26 cellular contexts compared by ENCODE assay signal in genomic region chr21:41805643-41806042, GRCh38. TPM values are rescaled to one million over a fixed set of nuclear protein-coding genes. Genes with fewer than 3 reads are reported as not detected.
"Had no signal": no experiment of that assay in that cellular context is flagged by ENCODE, and none has a peak within 500 bp of the region (broad histone marks: within the 10 kb centered on the region; RNA-seq: fewer than 3 reads in every experiment).

No MANE protein-coding gene starts in this region.

- H3K36me3 ChIP-seq: breast epithelium, SJCRH30 had no signal

- H3K4me3 Mint-ChIP-seq: activated CD4-positive, alpha-beta T cell treated with anti-CD3 and anti-CD28 coated beads for 36 hours; activated CD4-positive, alpha-beta T cell treated with anti-CD3 and anti-CD28 coated beads, Interleukin-2, amount 10 ng/mL, durations not matched to agents 7 days and 5 days; activated CD8-positive, alpha-beta T cell treated with anti-CD3 and anti-CD28 coated beads, Interleukin-2, amount 10 ng/mL, durations not matched to agents 7 days and 5 days; activated naive CD4-positive, alpha-beta T cell treated with anti-CD3 and anti-CD28 coated beads, Interleukin-2, amount 10 ng/mL, durations not matched to agents 7 days and 5 days; activated naive CD8-positive, alpha-beta T cell; activated T-cell treated with anti-CD3 and anti-CD28 coated beads, Interleukin-2, amount 50 U/mL, for 24 hours had no signal

- H3K4me1 Mint-ChIP-seq: activated CD4-positive, alpha-beta T cell treated with anti-CD3 and anti-CD28 coated beads for 36 hours; activated CD4-positive, alpha-beta T cell treated with anti-CD3 and anti-CD28 coated beads, Interleukin-2, amount 10 ng/mL, durations not matched to agents 7 days and 5 days; activated naive CD4-positive, alpha-beta T cell treated with anti-CD3 and anti-CD28 coated beads, Interleukin-2, amount 10 ng/mL, durations not matched to agents 7 days and 5 days had no signal

- H3K4me1 ChIP-seq: adrenal gland, body of pancreas, SJCRH30 had no signal

- H3K9me3 ChIP-seq: adrenal gland, body of pancreas, breast epithelium, MG63, SJCRH30 had no signal

- ATAC-seq: activated CD4-positive, alpha-beta T cell treated with anti-CD3 and anti-CD28 coated beads for 36 hours; activated CD4-positive, CD25-positive, alpha-beta regulatory T cell treated with anti-CD3 and anti-CD28 coated beads, Interleukin-2, amount 50 U/mL, for 24 hours; activated CD8-positive, alpha-beta T cell treated with anti-CD3 and anti-CD28 coated beads, Interleukin-2, amount 10 ng/mL, durations not matched to agents 7 days and 5 days; body of pancreas; Panc1 had no signal

- H3K27ac ChIP-seq: adrenal gland, body of pancreas, breast epithelium, SJCRH30, SK-N-MC had no signal

- H3K27ac Mint-ChIP-seq: activated CD4-positive, alpha-beta T cell treated with anti-CD3 and anti-CD28 coated beads for 36 hours; activated CD4-positive, alpha-beta T cell treated with anti-CD3 and anti-CD28 coated beads, Interleukin-2, amount 10 ng/mL, durations not matched to agents 7 days and 5 days; activated CD8-positive, alpha-beta T cell treated with anti-CD3 and anti-CD28 coated beads, Interleukin-2, amount 10 ng/mL, durations not matched to agents 7 days and 5 days; activated naive CD4-positive, alpha-beta T cell treated with anti-CD3 and anti-CD28 coated beads, Interleukin-2, amount 10 ng/mL, durations not matched to agents 7 days and 5 days; activated naive CD8-positive, alpha-beta T cell had no signal

- H3K27me3 ChIP-seq: adrenal gland, body of pancreas, breast epithelium, MG63, SJCRH30 had no signal

- H3K27me3 Mint-ChIP-seq: activated CD4-positive, alpha-beta T cell treated with anti-CD3 and anti-CD28 coated beads for 36 hours; activated CD4-positive, alpha-beta T cell treated with anti-CD3 and anti-CD28 coated beads, Interleukin-2, amount 10 ng/mL, durations not matched to agents 7 days and 5 days; activated naive CD4-positive, alpha-beta T cell treated with anti-CD3 and anti-CD28 coated beads, Interleukin-2, amount 10 ng/mL, durations not matched to agents 7 days and 5 days; activated naive CD8-positive, alpha-beta T cell; activated T-cell treated with anti-CD3 and anti-CD28 coated beads, Interleukin-2, amount 50 U/mL, for 24 hours had no signal

- H3K4me3 ChIP-seq: adrenal gland, body of pancreas, breast epithelium, MG63, SJCRH30, SK-N-MC had no signal

- DNase-seq: activated CD4-positive, alpha-beta T cell treated with anti-CD3 and anti-CD28 coated beads for 36 hours; activated CD4-positive, alpha-beta T cell treated with anti-CD3 and anti-CD28 coated beads, Interleukin-2, amount 10 ng/mL, durations not matched to agents 7 days and 5 days; activated CD4-positive, alpha-beta T cell treated with anti-CD3 and anti-CD28 coated beads, Interleukin-2, amount 50 U/mL, for 48 hours; activated CD8-positive, alpha-beta T cell treated with anti-CD3 and anti-CD28 coated beads, Interleukin-2, amount 10 ng/mL, durations not matched to agents 7 days and 5 days; activated naive CD4-positive, alpha-beta T cell treated with anti-CD3 and anti-CD28 coated beads, Interleukin-2, amount 10 ng/mL, durations not matched to agents 7 days and 5 days; activated T-cell treated with anti-CD3 and anti-CD28 coated beads, Interleukin-2, amount 50 U/mL, for 24 hours; adrenal gland; body of pancreas; Kasumi-1; MG63; MV-4-11; NCI-H1092; NCI-H1436 treated with DMSO at 0.1 percent for 48 hours; NCI-H1694 treated with DMSO at 0.1 percent for 48 hours; NCI-H2029; NCI-H345; NCI-H524 treated with DMSO at 0.1 percent for 48 hours; SHP77; SJCRH30 had no signal

RNA-seq across cellular contexts. Expression of gene RIPK4, which starts 38.8 kb away (rescaled TPM):
- total RNA-seq: activated CD8-positive, alpha-beta T cell treated with anti-CD3 and anti-CD28 coated beads, Interleukin-2, amount 10 ng/mL, durations not matched to agents 7 days and 5 days; SJCRH30; T-helper 1 cell treated with Interleukin-12 subunit alpha and Interleukin-12 subunit beta and Interleukin-4 antibody, amounts not matched to agents 30 ng/mL and 1 ng/mL, for 36 hours; T-helper 2 cell treated with Interferon-gamma antibody and Interleukin-4, amounts not matched to agents 100 ng/mL and 5 ng/mL, for 36 hours had no signal
